In genomic region chr17:57677858-57678257, GRCh38 we compare ENCODE assay signal across 17 cellular contexts.
DNase-seq lines count a peak whose midpoint lies in the region; ATAC-seq and TF ChIP-seq lines count a peak whose summit lies in the region.
"Had no signal": no experiment of that assay in that cellular context is flagged by ENCODE, and none has a peak within 500 bp of the region (broad histone marks: within the 10 kb centered on the region; RNA-seq: fewer than 3 reads in every experiment).

No MANE protein-coding gene starts in this region.

- no peak for ATAC-seq in stimulated activated effector memory CD8-positive, alpha-beta T cell treated with anti-CD3 and anti-CD28 coated beads, Interleukin-12 subunit alpha, Interleukin-12 subunit beta, amount 100 ng/mL, for 72 hours
- no peak for ATAC-seq in HG03280 (IDR thresholded peaks at IDR 0.05; ENCODE audit: unreplicated experiment)
- ATAC-seq: GM12878 had no signal

- peaks cover 11% of the 10 kb centered on the region for H3K4me1 Mint-ChIP-seq in stimulated activated effector memory CD8-positive, alpha-beta T cell treated with anti-CD3 and anti-CD28 coated beads, Interleukin-12 subunit alpha, Interleukin-12 subunit beta, amount 100 ng/mL, for 72 hours
- H3K4me1 Mint-ChIP-seq: B cell had no signal

- no peak for TF ChIP-seq POLR2A in esophagus muscularis mucosa (IDR thresholded peaks at IDR 0.05; ENCODE audit: low read depth)

- TF ChIP-seq EP300 in esophagus muscularis mucosa (IDR thresholded peaks at IDR 0.05), result no peak

- TF ChIP-seq CTCF in GM13977 (IDR thresholded peaks at IDR 0.05; ENCODE audit: extremely low read depth, insufficient read depth, missing control alignments) (no peak), esophagus muscularis mucosa (IDR thresholded peaks at IDR 0.05) (no peak)

- no peak overlapping the region for H3K27ac ChIP-seq in esophagus muscularis mucosa (replicated peaks in 1 of 4)
- H3K27ac ChIP-seq: SJCRH30 had no signal

- H3K9me3 Mint-ChIP-seq in stimulated activated effector memory CD8-positive, alpha-beta T cell treated with anti-CD3 and anti-CD28 coated beads, Interleukin-12 subunit alpha, Interleukin-12 subunit beta, amount 100 ng/mL, for 72 hours, result no peaks in the 10 kb centered on the region

- in situ Hi-C loops in GM13977 (cut with MboI; ENCODE audit: low pct_unique_long_range_greater_than_20kb, low sequenced_read_pairs, unreplicated experiment), result no loop called here

- peaks cover 24% of the 10 kb centered on the region for H3K36me3 Mint-ChIP-seq in stimulated activated effector memory CD8-positive, alpha-beta T cell treated with anti-CD3 and anti-CD28 coated beads, Interleukin-12 subunit alpha, Interleukin-12 subunit beta, amount 100 ng/mL, for 72 hours

- no peak overlapping the region for H3K4me3 Mint-ChIP-seq in stimulated activated effector memory CD8-positive, alpha-beta T cell treated with anti-CD3 and anti-CD28 coated beads, Interleukin-12 subunit alpha, Interleukin-12 subunit beta, amount 100 ng/mL, for 72 hours
- H3K4me3 Mint-ChIP-seq: B cell had no signal

- peak overlapping the region; percentile 48 for H3K27ac Mint-ChIP-seq in stimulated activated effector memory CD8-positive, alpha-beta T cell treated with anti-CD3 and anti-CD28 coated beads, Interleukin-12 subunit alpha, Interleukin-12 subunit beta, amount 100 ng/mL, for 72 hours
- H3K27ac Mint-ChIP-seq: B cell had no signal

- 91% methylated on average over 6 of the region's 6 CpGs for WGBS in esophagus muscularis mucosa

- H3K36me3 ChIP-seq in esophagus muscularis mucosa, result peaks cover 0 to 23% (median 15%) of the 10 kb centered on the region in 4 donors

- no peaks in the 10 kb centered on the region for H3K27me3 ChIP-seq in esophagus muscularis mucosa
- H3K27me3 ChIP-seq: SJCRH30 had no signal

- no peaks in the 10 kb centered on the region for H3K9me3 ChIP-seq in esophagus muscularis mucosa
- H3K9me3 ChIP-seq: SJCRH30 had no signal

- DNase-seq in activated effector memory CD4-positive, alpha-beta T cell treated with anti-CD3 and anti-CD28 coated beads, Interleukin-2, amount 50 U/mL, for 16 hours, result peak; percentile 12
- DNase-seq in activated effector memory CD4-positive, alpha-beta T cell treated with Interleukin-2 at 50 U/mL for 16 hours, result no peak
- DNase-seq in GM13977 (ENCODE audit: low spot score), result peak; percentile 4
- peak; percentile 77 for DNase-seq in esophagus muscularis mucosa (ENCODE audit: extremely low spot score)
- peak in 1 of 2 donors; percentile 39 for DNase-seq in stimulated activated effector memory CD8-positive, alpha-beta T cell treated with anti-CD3 and anti-CD28 coated beads, Interleukin-12 subunit alpha, Interleukin-12 subunit beta, amount 100 ng/mL, for 72 hours (ENCODE audit: low spot score in 2 of 2)
- DNase-seq in NCI-H2081 treated with DMSO at 0.1 percent for 48 hours (lab: John Stamatoyannopoulos, UW), result no peak
- no peak for DNase-seq in AG08395 (ENCODE audit: low spot score)
- DNase-seq: DMS79, GOT3, Kasumi-1, NCI-H1694, NCI-H446, NCI-H526, SJCRH30 had no signal

- intact Hi-C loops in esophagus muscularis mucosa (cut with DNase I), result loop anchor here (10.0 kb wide), 1 partner anchor 543 kb away; no protein-coding TSS in a partner anchor

- H3K4me3 ChIP-seq in esophagus muscularis mucosa, result no peak overlapping the region
- H3K4me3 ChIP-seq: GM12878, SJCRH30 had no signal

- H3K4me1 ChIP-seq in esophagus muscularis mucosa, result no peaks in the 10 kb centered on the region
- H3K4me1 ChIP-seq: SJCRH30 had no signal

Comparison
In these comparisons a context has a peak if more than half of its experiments do, and no peak if none do; other contexts are left out.
1. DNase-seq: peak in activated effector memory CD4-positive, alpha-beta T cell treated with anti-CD3 and anti-CD28 coated beads, Interleukin-2, amount 50 U/mL, for 16 hours (single experiment), GM13977 (single experiment) and esophagus muscularis mucosa (single experiment); none in activated effector memory CD4-positive, alpha-beta T cell treated with Interleukin-2 at 50 U/mL for 16 hours (single experiment), NCI-H2081 treated with DMSO at 0.1 percent for 48 hours (single experiment) and AG08395 (single experiment).